ENCODE assay signal across 21 cellular contexts in the genomic region with DNA sequence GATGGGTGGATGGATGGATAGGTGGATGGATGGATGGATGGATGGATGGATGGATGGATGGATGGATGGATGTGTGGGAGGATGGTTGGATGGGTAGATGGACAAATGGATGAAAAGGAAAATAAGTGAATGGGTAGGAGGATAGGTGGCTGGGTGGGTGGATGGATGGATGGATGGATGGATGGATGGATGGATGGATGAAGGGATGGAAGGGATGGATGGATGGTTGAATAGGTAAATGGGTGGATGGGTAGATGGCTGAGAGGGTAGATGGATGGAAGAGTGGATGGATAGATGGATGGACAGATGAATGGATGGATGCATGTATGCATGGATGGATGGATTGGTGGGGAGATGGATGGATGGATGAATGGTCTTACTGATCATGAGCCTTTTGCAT. TPM values are rescaled to one million over a fixed set of nuclear protein-coding genes. Genes with fewer than 3 reads are reported as not detected.
DNase-seq lines count a peak whose midpoint lies in the region; ATAC-seq and TF ChIP-seq lines count a peak whose summit lies in the region.
"Had no signal": no experiment of that assay in that cellular context is flagged by ENCODE, and none has a peak within 500 bp of the region (broad histone marks: within the 10 kb centered on the region; RNA-seq: fewer than 3 reads in every experiment).

No MANE protein-coding gene starts in this region.

- no peak for ATAC-seq in naive thymus-derived CD4-positive, alpha-beta T cell
- no peak for ATAC-seq in lower lobe of right lung
- ATAC-seq in stimulated activated naive CD8-positive, alpha-beta T cell treated with anti-CD3 and anti-CD28 coated beads, Interleukin-15, Interleukin-2, amounts not matched to agents 100 U/mL and 50 U/mL, for 24 hours, result no peak

- peak overlapping the region in 8 of 11 experiments; percentile 68 to 89 (median 81); a peak in 11 of 22 replicates for H3K4me2 ChIP-seq in BLaER1 treated with 17β-estradiol and CSF1 and Interleukin-3, amounts not matched to agents 10 nM and 100 nM
- H3K4me2 ChIP-seq in Loucy (ENCODE audit: low read depth, low read length, poor library complexity, severe bottlenecking), result no peak overlapping the region
- H3K4me2 ChIP-seq: KMS-11, PC-9 had no signal

- H3K27me3 ChIP-seq in BLaER1 treated with 17β-estradiol and CSF1 and Interleukin-3, amounts not matched to agents 10 nM and 100 nM, result no peaks in the 10 kb centered on the region
- H3K27me3 ChIP-seq in Loucy (ENCODE audit: insufficient read depth, low read length, poor library complexity, severe bottlenecking) (no peaks in the 10 kb centered on the region), lower lobe of right lung (ENCODE audit: low read depth) (no peaks in the 10 kb centered on the region)
- no peaks in the 10 kb centered on the region for H3K27me3 ChIP-seq in naive thymus-derived CD4-positive, alpha-beta T cell (ENCODE audit: control insufficient read depth in 2 of 2, insufficient read depth in 2 of 2, low read length in 2 of 2)
- H3K27me3 ChIP-seq: SJCRH30 had no signal

- POLR2A ChIA-PET in naive thymus-derived CD4-positive, alpha-beta T cell (lab: Charles Lee), result interaction anchor here (0.7 kb wide), 1 partner anchor 154 kb away, joined by 3 read pairs; no protein-coding TSS in a partner anchor

- no peak overlapping the region for H3K9ac ChIP-seq in BLaER1 treated with 17β-estradiol and CSF1 and Interleukin-3, amounts not matched to agents 10 nM and 100 nM
- no peak overlapping the region for H3K9ac ChIP-seq in Loucy (ENCODE audit: low read depth, low read length, poor library complexity, severe bottlenecking)
- H3K9ac ChIP-seq: KMS-11 had no signal

- DNase-seq in T-helper 2 cell treated with Interferon-gamma antibody and Interleukin-4, amounts not matched to agents 5 μg/mL and 100 μg/mL, for 36 hours (ENCODE audit: low spot score), result no peak
- DNase-seq in T-helper 2 cell (no peak), lower lobe of right lung (no peak)
- DNase-seq in naive thymus-derived CD4-positive, alpha-beta T cell, result no peak
- no peak for DNase-seq in stimulated activated naive CD8-positive, alpha-beta T cell treated with anti-CD3 and anti-CD28 coated beads, Interleukin-15, Interleukin-2, amounts not matched to agents 100 U/mL and 50 U/mL, for 24 hours
- no peak for DNase-seq in activated CD8-positive, alpha-beta memory T cell treated with anti-CD3 and anti-CD28 coated beads, Interleukin-2, amount 50 U/mL, for 48 hours
- DNase-seq: 8988T; ACHN; CD4-positive, alpha-beta T cell; H7; NCI-H1092; NCI-H1417 treated with DMSO at 0.1 percent for 48 hours; NCI-H1694 treated with DMSO at 0.1 percent for 48 hours; NCI-H2081; NCI-H2227 treated with DMSO at 0.1 percent for 48 hours; NCI-H526 treated with DMSO at 0.1 percent for 48 hours; PC-9; SJCRH30 had no signal

- CTCF ChIA-PET in naive thymus-derived CD4-positive, alpha-beta T cell (lab: Charles Lee), result interaction anchor here (0.7 kb wide), 1 partner anchor 334 kb away, joined by 3 read pairs; no protein-coding TSS in a partner anchor

- H3K27me3 Mint-ChIP-seq in T-helper 2 cell treated with Interferon-gamma antibody and Interleukin-4, amounts not matched to agents 5 μg/mL and 100 μg/mL, for 36 hours (ENCODE audit: low read depth), result no peaks in the 10 kb centered on the region
- H3K27me3 Mint-ChIP-seq in naive thymus-derived CD4-positive, alpha-beta T cell, result peaks cover 0 to 5% (median 0%) of the 10 kb centered on the region in 5 donors
- H3K27me3 Mint-ChIP-seq: CD4-positive, alpha-beta T cell had no signal

- H4K20me1 ChIP-seq in BLaER1 treated with 17β-estradiol and CSF1 and Interleukin-3, amounts not matched to agents 10 nM and 100 nM, result no peaks in the 10 kb centered on the region
- H4K20me1 ChIP-seq in Loucy (ENCODE audit: insufficient read depth, low read length, poor library complexity, severe bottlenecking), result no peaks in the 10 kb centered on the region

- H3K27ac Mint-ChIP-seq in T-helper 2 cell treated with Interferon-gamma antibody and Interleukin-4, amounts not matched to agents 5 μg/mL and 100 μg/mL, for 36 hours, result peak overlapping the region; percentile 27
- H3K27ac Mint-ChIP-seq in naive thymus-derived CD4-positive, alpha-beta T cell, result peak overlapping the region in 5 of 9 donors; percentile 12 to 76 (median 23)
- H3K27ac Mint-ChIP-seq: CD4-positive, alpha-beta T cell had no signal

- no peaks in the 10 kb centered on the region for H3K9me2 ChIP-seq in Loucy (replicated peaks; ENCODE audit: low read depth, low read length)

- peaks cover 54 to 73% (median 67%) of the 10 kb centered on the region in 10 experiments for H3K4me1 ChIP-seq in BLaER1 treated with 17β-estradiol and CSF1 and Interleukin-3, amounts not matched to agents 10 nM and 100 nM
- H3K4me1 ChIP-seq in Loucy (ENCODE audit: insufficient read depth, low read length, poor library complexity, severe bottlenecking), result peaks cover 44% of the 10 kb centered on the region
- peaks cover 9 to 35% of the 10 kb centered on the region in 2 donors for H3K4me1 ChIP-seq in naive thymus-derived CD4-positive, alpha-beta T cell (ENCODE audit: control insufficient read depth in 2 of 2, insufficient read depth in 2 of 2, low read length in 2 of 2)
- peaks cover 49% of the 10 kb centered on the region for H3K4me1 ChIP-seq in lower lobe of right lung
- H3K4me1 ChIP-seq: SJCRH30 had no signal

- no peak overlapping the region for H2AFZ ChIP-seq in Loucy (ENCODE audit: low read length)
- H2AFZ ChIP-seq: PC-9 had no signal

- no peak for TF ChIP-seq CTCF in Loucy (conservative IDR thresholded peaks at IDR 0.05; ENCODE audit: low read length)
- no peak for TF ChIP-seq CTCF in lower lobe of right lung (IDR thresholded peaks at IDR 0.05)

- no peak overlapping the region for H3K4me3 ChIP-seq in BLaER1 treated with 17β-estradiol and CSF1 and Interleukin-3, amounts not matched to agents 10 nM and 100 nM
- H3K4me3 ChIP-seq in Loucy (ENCODE audit: low read length, poor library complexity, severe bottlenecking) (peak overlapping the region; percentile 61), lower lobe of right lung (no peak overlapping the region)
- H3K4me3 ChIP-seq in naive thymus-derived CD4-positive, alpha-beta T cell (ENCODE audit: low read length), result no peak overlapping the region
- H3K4me3 ChIP-seq: PC-9, SJCRH30 had no signal

- peaks cover 46% of the 10 kb centered on the region for H3K4me1 Mint-ChIP-seq in T-helper 2 cell treated with Interferon-gamma antibody and Interleukin-4, amounts not matched to agents 5 μg/mL and 100 μg/mL, for 36 hours (ENCODE audit: low read depth)
- peaks cover 38 to 58% (median 47%) of the 10 kb centered on the region in 7 donors for H3K4me1 Mint-ChIP-seq in naive thymus-derived CD4-positive, alpha-beta T cell

- H3K4me3 Mint-ChIP-seq in T-helper 2 cell treated with Interferon-gamma antibody and Interleukin-4, amounts not matched to agents 5 μg/mL and 100 μg/mL, for 36 hours, result no peak overlapping the region
- H3K4me3 Mint-ChIP-seq in naive thymus-derived CD4-positive, alpha-beta T cell, result peak overlapping the region in 5 of 10 donors; percentile 12 to 30 (median 19)
- H3K4me3 Mint-ChIP-seq: CD4-positive, alpha-beta T cell had no signal

- no peaks in the 10 kb centered on the region for H3K79me2 ChIP-seq in Loucy (ENCODE audit: insufficient read depth, low read length)

- peaks cover 2% of the 10 kb centered on the region for H3K36me3 Mint-ChIP-seq in T-helper 2 cell treated with Interferon-gamma antibody and Interleukin-4, amounts not matched to agents 5 μg/mL and 100 μg/mL, for 36 hours (ENCODE audit: low read depth)
- peaks cover 0 to 7% (median 0%) of the 10 kb centered on the region in 5 donors for H3K36me3 Mint-ChIP-seq in naive thymus-derived CD4-positive, alpha-beta T cell

- H3K27ac ChIP-seq in BLaER1 treated with 17β-estradiol and CSF1 and Interleukin-3, amounts not matched to agents 10 nM and 100 nM, result no peak overlapping the region
- no peak overlapping the region for H3K27ac ChIP-seq in naive thymus-derived CD4-positive, alpha-beta T cell (ENCODE audit: low read depth, low read length)
- no peak overlapping the region for H3K27ac ChIP-seq in lower lobe of right lung
- H3K27ac ChIP-seq: KMS-11, PC-9, SJCRH30 had no signal

- H3K9me3 ChIP-seq in BLaER1 treated with 17β-estradiol and CSF1 and Interleukin-3, amounts not matched to agents 10 nM and 100 nM (replicated peaks in 1 of 11), result no peaks in the 10 kb centered on the region
- H3K9me3 ChIP-seq in Loucy (ENCODE audit: insufficient read depth, low read depth, low read length) (no peaks in the 10 kb centered on the region), lower lobe of right lung (no peaks in the 10 kb centered on the region)
- H3K9me3 ChIP-seq in naive thymus-derived CD4-positive, alpha-beta T cell (ENCODE audit: control insufficient read depth in 2 of 3, low read length in 3 of 3), result no peaks in the 10 kb centered on the region
- H3K9me3 ChIP-seq: SJCRH30 had no signal

- peaks cover 3% of the 10 kb centered on the region for H3K9me3 Mint-ChIP-seq in T-helper 2 cell treated with Interferon-gamma antibody and Interleukin-4, amounts not matched to agents 5 μg/mL and 100 μg/mL, for 36 hours
- peaks cover 0 to 6% (median 0%) of the 10 kb centered on the region in 11 donors for H3K9me3 Mint-ChIP-seq in naive thymus-derived CD4-positive, alpha-beta T cell
- H3K9me3 Mint-ChIP-seq: CD4-positive, alpha-beta T cell had no signal

- no peaks in the 10 kb centered on the region for H3K36me3 ChIP-seq in BLaER1 treated with 17β-estradiol and CSF1 and Interleukin-3, amounts not matched to agents 10 nM and 100 nM
- H3K36me3 ChIP-seq in Loucy (ENCODE audit: insufficient read depth, low read length) (no peaks in the 10 kb centered on the region), lower lobe of right lung (no peaks in the 10 kb centered on the region)
- no peaks in the 10 kb centered on the region for H3K36me3 ChIP-seq in naive thymus-derived CD4-positive, alpha-beta T cell (ENCODE audit: control insufficient read depth in 2 of 3, insufficient read depth in 3 of 3, low read length in 3 of 3)
- H3K36me3 ChIP-seq: SJCRH30 had no signal

- no peaks in the 10 kb centered on the region for H3F3A ChIP-seq in Loucy (ENCODE audit: low read depth)

- intact Hi-C loops in naive thymus-derived CD4-positive, alpha-beta T cell (cut with micrococcal nuclease), result loop anchor here (5.0 to 10.0 kb wide), 4 partner anchors 61 to 598 kb away; no protein-coding TSS in a partner anchor
- intact Hi-C loops in lower lobe of right lung (cut with DNase I), result no loop called here

RNA-seq across cellular contexts. Expression of gene MAP1LC3B2, which starts 36.5 kb away (rescaled TPM):
- total RNA-seq in naive thymus-derived CD4-positive, alpha-beta T cell, result 1 to 10 TPM in 3 of 5 experiments, under 1 TPM in 2; 0.48 to 6.6 (median 1.5) TPM
- polyA plus RNA-seq in naive thymus-derived CD4-positive, alpha-beta T cell, result 1 to 10 TPM; 4.4 to 5.9 TPM
- 1.9 TPM for total RNA-seq in lower lobe of right lung
- total RNA-seq: H7, SJCRH30 had no signal
